Comparison of ENCODE assay signal across 9 cellular contexts in the genomic region with DNA sequence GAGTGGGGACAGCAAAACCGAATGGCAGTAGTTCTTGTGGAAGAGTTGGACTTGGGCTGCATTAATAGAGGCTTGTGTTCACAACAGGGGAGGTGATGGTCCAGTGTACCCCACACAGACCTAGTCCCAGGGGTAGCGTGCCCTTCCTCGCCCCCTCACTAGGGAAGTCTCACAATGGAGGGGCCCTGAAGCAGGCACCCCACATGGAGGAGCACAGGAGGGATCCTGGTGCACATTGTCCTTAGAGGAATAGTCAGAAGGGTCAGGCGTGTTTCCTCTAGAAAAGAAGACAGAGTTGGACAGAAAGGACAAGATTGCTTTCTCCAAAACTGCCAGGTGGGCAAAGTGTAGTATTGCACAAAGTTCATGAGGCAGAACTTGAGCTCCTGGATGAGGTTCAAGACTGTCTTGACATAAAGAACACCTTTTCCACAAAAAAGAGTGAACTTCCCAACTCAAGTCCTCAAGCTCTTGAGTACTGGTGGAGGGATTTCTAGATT. TPM values are rescaled to one million over a fixed set of nuclear protein-coding genes. Genes with fewer than 3 reads are reported as not detected.
DNase-seq lines count a peak whose midpoint lies in the region; ATAC-seq, FAIRE-seq and TF ChIP-seq lines count a peak whose summit lies in the region.
"Had no signal": no experiment of that assay in that cellular context is flagged by ENCODE, and none has a peak within 500 bp of the region (broad histone marks: within the 10 kb centered on the region; RNA-seq: fewer than 3 reads in every experiment).

No MANE protein-coding gene starts in this region.

- H3K4me3 ChIP-seq in liver (ENCODE audit: low read depth in 1 of 3, low read length in 3 of 3) = peak overlapping the region in 2 of 3 donors; percentile 44 to 47

- 59% methylated on average over 4 of the region's 4 CpGs for WGBS in liver

- H3K36me3 Mint-ChIP-seq in activated naive CD8-positive, alpha-beta T cell treated with anti-CD3 and anti-CD28 coated beads, Interleukin-2, amount 10 ng/mL, durations not matched to agents 7 days and 5 days = no peaks in the 10 kb centered on the region
- no peaks in the 10 kb centered on the region for H3K36me3 Mint-ChIP-seq in activated naive CD8-positive, alpha-beta T cell treated with anti-CD3 and anti-CD28 coated beads for 36 hours
- H3K36me3 Mint-ChIP-seq in activated CD8-positive, alpha-beta T cell treated with anti-CD3 and anti-CD28 coated beads, Interleukin-2, amount 10 ng/mL, durations not matched to agents 7 days and 5 days (ENCODE audit: low read depth) = no peaks in the 10 kb centered on the region
- H3K36me3 Mint-ChIP-seq: activated naive CD4-positive, alpha-beta T cell treated with anti-CD3 and anti-CD28 coated beads, Interleukin-2, amount 50 U/mL, for 72 hours had no signal

- in situ Hi-C loops in GM13976 (cut with MboI; ENCODE audit: low sequenced_read_pairs, unreplicated experiment) = loop anchor here (5.0 kb wide), 1 partner anchor 261 kb away; no protein-coding TSS in a partner anchor

- TF ChIP-seq CTCF in liver (IDR thresholded peaks at IDR 0.05; ENCODE audit: low read depth, low read length, missing input control) = no peak
- no peak for TF ChIP-seq CTCF in GM13976 (IDR thresholded peaks at IDR 0.05; ENCODE audit: borderline replicate concordance, control extremely low read depth, extremely low read depth, insufficient read depth, missing control alignments)

- FAIRE-seq in urothelium cell line (lab: Jason Lieb, UNC) = peak; percentile 76

- no peaks in the 10 kb centered on the region for H3K9me3 ChIP-seq in liver (ENCODE audit: control insufficient read depth in 4 of 4, low read length in 3 of 4)

- H3K27me3 Mint-ChIP-seq in activated naive CD8-positive, alpha-beta T cell treated with anti-CD3 and anti-CD28 coated beads, Interleukin-2, amount 10 ng/mL, durations not matched to agents 7 days and 5 days = peaks cover 2% of the 10 kb centered on the region
- no peaks in the 10 kb centered on the region for H3K27me3 Mint-ChIP-seq in activated naive CD8-positive, alpha-beta T cell treated with anti-CD3 and anti-CD28 coated beads for 36 hours
- H3K27me3 Mint-ChIP-seq in activated CD8-positive, alpha-beta T cell treated with anti-CD3 and anti-CD28 coated beads, Interleukin-2, amount 10 ng/mL, durations not matched to agents 7 days and 5 days (ENCODE audit: low read depth) = no peaks in the 10 kb centered on the region

- H3K36me3 ChIP-seq in liver (ENCODE audit: control insufficient read depth in 4 of 4, insufficient read depth in 3 of 4, low read depth in 1 of 4, low read length in 3 of 4) = peaks cover 4 to 19% (median 11%) of the 10 kb centered on the region in 4 donors

- no peak overlapping the region for H3K27ac Mint-ChIP-seq in activated naive CD8-positive, alpha-beta T cell treated with anti-CD3 and anti-CD28 coated beads, Interleukin-2, amount 10 ng/mL, durations not matched to agents 7 days and 5 days
- H3K27ac Mint-ChIP-seq in activated naive CD8-positive, alpha-beta T cell treated with anti-CD3 and anti-CD28 coated beads for 36 hours = no peak overlapping the region
- H3K27ac Mint-ChIP-seq in activated CD8-positive, alpha-beta T cell treated with anti-CD3 and anti-CD28 coated beads, Interleukin-2, amount 10 ng/mL, durations not matched to agents 7 days and 5 days = no peak overlapping the region

- peak overlapping the region; percentile 35 to 50 for H3K9ac ChIP-seq in liver (ENCODE audit: low read depth in 1 of 2, low read length in 2 of 2)

- TF ChIP-seq RAD21 in liver (IDR thresholded peaks at IDR 0.05) = no peak

- H3K27me3 ChIP-seq in liver (ENCODE audit: control insufficient read depth in 4 of 4, insufficient read depth in 4 of 4, low read length in 3 of 4) = no peaks in the 10 kb centered on the region

- peak overlapping the region; percentile 49 to 89 for H3K27ac ChIP-seq in liver (ENCODE audit: low read depth in 1 of 2, low read length in 2 of 2)

- DNase-seq in activated naive CD8-positive, alpha-beta T cell treated with anti-CD3 and anti-CD28 coated beads, Interleukin-2, amount 10 ng/mL, durations not matched to agents 7 days and 5 days = no peak
- no peak for DNase-seq in activated naive CD8-positive, alpha-beta T cell treated with anti-CD3 and anti-CD28 coated beads for 36 hours
- DNase-seq in activated CD8-positive, alpha-beta T cell treated with anti-CD3 and anti-CD28 coated beads, Interleukin-2, amount 10 ng/mL, durations not matched to agents 7 days and 5 days = no peak
- DNase-seq in urothelium cell line (ENCODE audit: low spot score) (no peak), GM13976 (ENCODE audit: low spot score) (no peak), DMS79 treated with DMSO at 0.1 percent for 48 hours (lab: John Stamatoyannopoulos, UW) (no peak)

- POLR2A ChIA-PET in activated naive CD8-positive, alpha-beta T cell treated with anti-CD3 and anti-CD28 coated beads, Interleukin-2, amount 10 ng/mL, durations not matched to agents 7 days and 5 days (lab: Charles Lee) = interaction anchor here (0.9 to 1.3 kb wide), 2 partner anchors 257 to 270 kb away, joined by 4 to 5 read pairs; no protein-coding TSS in a partner anchor
- POLR2A ChIA-PET in activated CD8-positive, alpha-beta T cell treated with anti-CD3 and anti-CD28 coated beads, Interleukin-2, amount 10 ng/mL, durations not matched to agents 7 days and 5 days (lab: Charles Lee) = interaction anchor here (1.4 kb wide), 1 partner anchor 259 kb away, joined by 3 read pairs; no protein-coding TSS in a partner anchor

- H3K4me1 ChIP-seq in liver (ENCODE audit: control insufficient read depth in 4 of 4, insufficient read depth in 4 of 4, low read length in 3 of 4) = peaks cover 14 to 67% (median 56%) of the 10 kb centered on the region in 4 donors

- ATAC-seq in activated naive CD8-positive, alpha-beta T cell treated with anti-CD3 and anti-CD28 coated beads, Interleukin-2, amount 10 ng/mL, durations not matched to agents 7 days and 5 days (ENCODE audit: low read depth) = peak; percentile 35
- ATAC-seq in activated CD8-positive, alpha-beta T cell treated with anti-CD3 and anti-CD28 coated beads, Interleukin-2, amount 10 ng/mL, durations not matched to agents 7 days and 5 days = peak; percentile 12
- no peak for ATAC-seq in GM18867 (IDR thresholded peaks at IDR 0.05; ENCODE audit: unreplicated experiment)

- CTCF ChIA-PET in activated CD8-positive, alpha-beta T cell treated with anti-CD3 and anti-CD28 coated beads, Interleukin-2, amount 10 ng/mL, durations not matched to agents 7 days and 5 days (lab: Charles Lee) = interaction anchor here (0.6 to 4.8 kb wide), 43 partner anchors 9 to 1132 kb away, joined by 3 to 103 read pairs (median 4); a partner anchor contains a TSS

- no peak overlapping the region for H3K4me3 Mint-ChIP-seq in activated naive CD8-positive, alpha-beta T cell treated with anti-CD3 and anti-CD28 coated beads, Interleukin-2, amount 10 ng/mL, durations not matched to agents 7 days and 5 days
- no peak overlapping the region for H3K4me3 Mint-ChIP-seq in activated naive CD8-positive, alpha-beta T cell treated with anti-CD3 and anti-CD28 coated beads for 36 hours
- H3K4me3 Mint-ChIP-seq in activated CD8-positive, alpha-beta T cell treated with anti-CD3 and anti-CD28 coated beads, Interleukin-2, amount 10 ng/mL, durations not matched to agents 7 days and 5 days = no peak overlapping the region

- peaks cover 1% of the 10 kb centered on the region for H3K4me1 Mint-ChIP-seq in activated naive CD8-positive, alpha-beta T cell treated with anti-CD3 and anti-CD28 coated beads, Interleukin-2, amount 10 ng/mL, durations not matched to agents 7 days and 5 days
- H3K4me1 Mint-ChIP-seq in activated naive CD8-positive, alpha-beta T cell treated with anti-CD3 and anti-CD28 coated beads for 36 hours = peaks cover 5% of the 10 kb centered on the region
- H3K4me1 Mint-ChIP-seq in activated CD8-positive, alpha-beta T cell treated with anti-CD3 and anti-CD28 coated beads, Interleukin-2, amount 10 ng/mL, durations not matched to agents 7 days and 5 days (ENCODE audit: low read depth) = peaks cover 6% of the 10 kb centered on the region

- no peaks in the 10 kb centered on the region for H3K9me3 Mint-ChIP-seq in activated naive CD8-positive, alpha-beta T cell treated with anti-CD3 and anti-CD28 coated beads, Interleukin-2, amount 10 ng/mL, durations not matched to agents 7 days and 5 days
- H3K9me3 Mint-ChIP-seq in activated naive CD8-positive, alpha-beta T cell treated with anti-CD3 and anti-CD28 coated beads for 36 hours = no peaks in the 10 kb centered on the region
- no peaks in the 10 kb centered on the region for H3K9me3 Mint-ChIP-seq in activated CD8-positive, alpha-beta T cell treated with anti-CD3 and anti-CD28 coated beads, Interleukin-2, amount 10 ng/mL, durations not matched to agents 7 days and 5 days (ENCODE audit: insufficient read depth)
- H3K9me3 Mint-ChIP-seq: activated naive CD4-positive, alpha-beta T cell treated with anti-CD3 and anti-CD28 coated beads, Interleukin-2, amount 50 U/mL, for 72 hours had no signal

TF ChIP-seq in liver, 16 proteins besides CTCF, POLR2A, EP300 and RAD21 (continues in another document):
- TF ChIP-seq EGR1 (IDR thresholded peaks at IDR 0.05; ENCODE audit: low read depth in 2 of 2) (no peak), FOXA1 (IDR thresholded peaks at IDR 0.05) (no peak)

RNA-seq across cellular contexts. Expression of a gene that starts 23.3 kb away (rescaled TPM):
- total RNA-seq in activated naive CD8-positive, alpha-beta T cell treated with anti-CD3 and anti-CD28 coated beads, Interleukin-2, amount 10 ng/mL, durations not matched to agents 7 days and 5 days = 1 to 10 TPM in 1 of 2 experiments, under 1 TPM in 1; 0.75 to 1.5 TPM
- 1 to 10 TPM; 1.5 to 1.7 TPM for total RNA-seq in activated naive CD8-positive, alpha-beta T cell treated with anti-CD3 and anti-CD28 coated beads for 36 hours
- total RNA-seq in activated CD8-positive, alpha-beta T cell treated with anti-CD3 and anti-CD28 coated beads, Interleukin-2, amount 10 ng/mL, durations not matched to agents 7 days and 5 days = under 1 TPM in 1 of 2 experiments, not detected in 1; 0.11 TPM
- total RNA-seq in liver = 100 to 1,000 TPM in 1 of 2 donors, 10 to 100 TPM in 1; 24.5 to 119 TPM
- 10 to 100 TPM; 66.6 to 91.0 TPM for polyA plus RNA-seq in liver

RNA-seq across cellular contexts. Expression of a gene that starts 37.6 kb away (rescaled TPM):
- total RNA-seq in activated naive CD8-positive, alpha-beta T cell treated with anti-CD3 and anti-CD28 coated beads, Interleukin-2, amount 10 ng/mL, durations not matched to agents 7 days and 5 days = not detected
- total RNA-seq in activated naive CD8-positive, alpha-beta T cell treated with anti-CD3 and anti-CD28 coated beads for 36 hours = not detected
- total RNA-seq in activated CD8-positive, alpha-beta T cell treated with anti-CD3 and anti-CD28 coated beads, Interleukin-2, amount 10 ng/mL, durations not matched to agents 7 days and 5 days = not detected
- total RNA-seq in liver = under 1 TPM; 0.05 to 0.25 TPM
- under 1 TPM in 1 of 2 donors, not detected in 1; 0.15 TPM for polyA plus RNA-seq in liver
- total RNA-seq: activated naive CD4-positive, alpha-beta T cell treated with anti-CD3 and anti-CD28 coated beads, Interleukin-2, amount 50 U/mL, for 72 hours had no signal

RNA-seq across cellular contexts. Expression of a gene that starts 55.6 kb away (rescaled TPM):
- total RNA-seq in activated naive CD8-positive, alpha-beta T cell treated with anti-CD3 and anti-CD28 coated beads, Interleukin-2, amount 10 ng/mL, durations not matched to agents 7 days and 5 days = 1 to 10 TPM; 3.9 to 4.0 TPM
- not detected for total RNA-seq in activated naive CD8-positive, alpha-beta T cell treated with anti-CD3 and anti-CD28 coated beads for 36 hours
- total RNA-seq in activated CD8-positive, alpha-beta T cell treated with anti-CD3 and anti-CD28 coated beads, Interleukin-2, amount 10 ng/mL, durations not matched to agents 7 days and 5 days = 1 to 10 TPM in 1 of 2 experiments, under 1 TPM in 1; 0.37 to 1.2 TPM
- 10 to 100 TPM in 1 of 2 donors, 1 to 10 TPM in 1; 8.4 to 15.5 TPM for total RNA-seq in liver
- 1 to 10 TPM; 7.8 to 9.1 TPM for polyA plus RNA-seq in liver

Comparison
In these comparisons a context has a peak if more than half of its experiments do, and no peak if none do; other contexts are left out.
1. RNA of a gene that starts 23.3 kb away (total RNA-seq): 24.5 to 119 TPM in liver; 1.5 to 1.7 TPM in activated naive CD8-positive, alpha-beta T cell treated with anti-CD3 and anti-CD28 coated beads for 36 hours, 0.75 to 1.5 TPM in activated naive CD8-positive, alpha-beta T cell treated with anti-CD3 and anti-CD28 coated beads, Interleukin-2, amount 10 ng/mL, durations not matched to agents 7 days and 5 days and 0.11 TPM in activated CD8-positive, alpha-beta T cell treated with anti-CD3 and anti-CD28 coated beads, Interleukin-2, amount 10 ng/mL, durations not matched to agents 7 days and 5 days; every median in the first group is over 4 times any median in the second.